In the genomic region with DNA sequence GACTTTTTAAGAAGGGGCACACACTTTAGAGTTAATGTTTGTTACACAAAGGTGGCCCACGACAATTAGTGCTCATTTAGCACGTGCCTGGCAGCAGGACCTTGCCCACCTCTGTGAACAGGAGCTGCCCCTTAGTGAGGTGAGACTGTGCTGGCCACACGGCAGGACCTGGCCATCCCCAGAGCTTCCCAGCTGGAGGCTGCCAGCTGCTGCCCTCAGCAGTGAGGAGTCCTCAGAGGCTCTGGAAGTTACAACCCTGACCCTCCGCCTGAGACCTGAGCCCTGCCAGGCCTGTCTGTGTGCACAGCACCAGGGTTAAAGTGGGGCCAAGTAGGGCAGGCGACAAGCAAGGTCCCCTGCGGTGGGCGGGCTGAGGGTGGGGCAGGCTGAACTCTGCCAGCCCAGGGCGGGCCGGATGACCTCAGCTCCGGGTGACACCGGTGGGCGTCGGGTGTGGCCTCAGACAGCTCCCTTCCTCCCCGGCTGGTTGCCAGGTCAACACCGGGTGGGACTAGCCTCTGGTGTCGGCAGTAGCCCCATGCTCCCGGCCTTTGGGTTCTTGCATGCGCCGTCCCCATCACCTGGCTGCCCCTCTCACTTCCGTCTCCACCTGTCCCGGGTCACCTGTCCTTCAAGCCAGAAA, we compare ENCODE assay signal across 8 cellular contexts. TPM values are rescaled to one million over a fixed set of nuclear protein-coding genes. Genes with fewer than 3 reads are reported as not detected.
DNase-seq lines count a peak whose midpoint lies in the region; ATAC-seq and TF ChIP-seq lines count a peak whose summit lies in the region.

No MANE protein-coding gene starts in this region.

- no peak for TF ChIP-seq CTCF in WI38 (IDR thresholded peaks at IDR 0.05; ENCODE audit: low read depth, low read length)
- TF ChIP-seq CTCF in stomach (IDR thresholded peaks at IDR 0.05) = no peak

- intact Hi-C loops in stomach (cut with DNase I; ENCODE audit: low total_unique reads) = no loop called here

- peak overlapping the region; percentile 56 for H3K4me3 ChIP-seq in WI38 (ENCODE audit: low read depth, low read length)
- peak overlapping the region; percentile 35 to 57 (median 42) for H3K4me3 ChIP-seq in stomach

- peak; percentile 10 to 20 for DNase-seq in activated CD4-positive, alpha-beta T cell treated with anti-CD3 and anti-CD28 coated beads, Interleukin-2, amount 50 U/mL, for 48 hours
- no peak for DNase-seq in activated CD4-positive, alpha-beta T cell treated with anti-CD3 and anti-CD28 coated beads, Interleukin-2, amount 50 U/mL, for 1 hour
- DNase-seq in iPS-NIHi11 (ENCODE audit: low spot score) (peak; percentile 60), stomach (peak; percentile 74)

- peaks cover 0 to 10% (median 0%) of the 10 kb centered on the region in 3 donors for H3K27me3 ChIP-seq in stomach

- H3K36me3 ChIP-seq in stomach = no peaks in the 10 kb centered on the region

- TF ChIP-seq EP300 in stomach (IDR thresholded peaks at IDR 0.05) = no peak

- 13 to 25% (median 21%) methylated on average over 12 to 21 of the region's 21 CpGs for WGBS in stomach, 5 donors

- H3K9me3 ChIP-seq in stomach = no peaks in the 10 kb centered on the region

- H3K4me1 ChIP-seq in stomach = peaks cover 7 to 59% (median 26%) of the 10 kb centered on the region in 4 donors

- ATAC-seq in GM18870 (IDR thresholded peaks at IDR 0.05; ENCODE audit: unreplicated experiment) (no peak), HG03045 (IDR thresholded peaks at IDR 0.05; ENCODE audit: unreplicated experiment) (no peak), GM21367 (IDR thresholded peaks at IDR 0.05; ENCODE audit: unreplicated experiment) (no peak)

- H3K27ac ChIP-seq in stomach = peak overlapping the region; percentile 49 to 85 (median 71)

- no peak for TF ChIP-seq POLR2A in stomach (IDR thresholded peaks at IDR 0.05)

RNA-seq across cellular contexts. Expression of gene LBHD2, which starts 9.2 kb away (rescaled TPM):
- total RNA-seq in stomach = not detected
- polyA plus RNA-seq in stomach = not detected

RNA-seq across cellular contexts. Expression of gene CDC42BPB, which starts 17.5 kb away (rescaled TPM):
- 100 to 1,000 TPM in 4 of 5 donors, 10 to 100 TPM in 1; 85.2 to 400 (median 191) TPM for total RNA-seq in stomach
- 10 to 100 TPM; 16.3 to 23.7 (median 20.6) TPM for polyA plus RNA-seq in stomach

RNA-seq across cellular contexts. Expression of gene EXOC3L4, which starts 19.7 kb away (rescaled TPM):
- 10 to 100 TPM in 3 of 5 donors, 1 to 10 TPM in 2; 1.3 to 82.8 (median 38.5) TPM for total RNA-seq in stomach
- polyA plus RNA-seq in stomach = 10 to 100 TPM in 2 of 3 donors, 1 to 10 TPM in 1; 9.9 to 21.6 (median 10.8) TPM

RNA-seq across cellular contexts. Expression of gene TNFAIP2, which starts 48.4 kb away (rescaled TPM):
- total RNA-seq in stomach = 100 to 1,000 TPM in 2 of 5 donors, 10 to 100 TPM in 3; 30.7 to 279 (median 48.7) TPM
- polyA plus RNA-seq in stomach = 100 to 1,000 TPM in 1 of 3 donors, 10 to 100 TPM in 2; 63.8 to 211 (median 82.2) TPM
